ENCODE assay signal across 1 cellular context in the genomic region with DNA sequence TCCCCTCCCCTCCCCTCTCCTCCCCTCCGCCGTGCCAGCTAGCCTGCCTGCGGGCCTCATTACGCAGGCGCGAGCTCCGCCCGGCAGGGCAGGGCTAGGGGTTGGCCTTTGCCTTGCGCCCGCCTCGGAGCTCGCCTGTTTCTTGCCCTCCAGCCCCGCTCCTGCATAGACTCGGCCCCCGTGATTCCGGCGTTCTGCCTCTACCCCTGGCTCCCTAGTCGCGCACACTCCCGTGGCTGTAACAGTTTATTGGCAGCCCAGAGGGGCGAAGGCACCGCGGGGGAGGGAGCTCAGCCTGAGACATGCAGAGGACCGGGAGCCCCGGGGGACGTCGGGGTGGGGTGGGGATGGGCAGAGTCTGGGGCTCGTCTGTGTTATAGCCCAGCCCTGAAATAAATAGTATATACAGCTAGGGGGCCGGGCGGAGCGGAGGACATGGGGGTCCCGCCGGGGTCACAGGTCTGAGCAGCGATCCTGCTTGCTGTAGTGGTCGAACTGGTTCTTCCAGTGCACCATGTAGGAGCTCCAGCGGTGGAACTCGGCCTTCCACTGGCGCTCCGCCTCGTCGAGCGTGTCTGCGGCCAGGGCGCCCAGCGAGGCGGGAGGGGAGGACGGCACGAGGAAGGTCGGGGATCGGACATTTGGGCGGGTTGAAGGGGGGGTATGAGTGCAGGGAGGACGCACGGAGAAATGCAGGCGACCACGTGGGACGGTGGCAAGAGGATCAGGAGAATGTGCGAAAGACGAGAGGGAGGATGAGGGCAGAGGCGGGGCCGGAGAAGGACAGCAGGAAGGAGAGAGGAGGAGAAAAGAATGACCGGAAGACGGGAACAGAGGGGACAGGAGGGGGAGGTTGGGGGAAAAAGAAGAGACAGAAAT.
A peak's percentile ranks its signal among the peaks of the same experiment; 100 is the strongest.
TF ChIP-seq lines count a peak whose summit lies in the region.

No MANE protein-coding gene starts in this region.

TF ChIP-seq in K562, 482 proteins besides CTCF, POLR2A, EP300 and RAD21 (continued from another document and continues in another):
- peak; percentile 100 for TF ChIP-seq MGA (IDR thresholded peaks at IDR 0.05)
- TF ChIP-seq REST (CRISPR knock-in tag; IDR thresholded peaks at IDR 0.05; ENCODE audit: low read depth), result no peak
- peak; percentile 97 for TF ChIP-seq THRB (CRISPR knock-in tag; conservative IDR thresholded peaks at IDR 0.05)
- no peak for TF ChIP-seq SMAD3 (CRISPR knock-in tag; conservative IDR thresholded peaks at IDR 0.05)
- TF ChIP-seq ZNF75A (CRISPR knock-in tag; IDR thresholded peaks at IDR 0.05), result no peak
- peak; percentile 70 for TF ChIP-seq DMBX1 (CRISPR knock-in tag; IDR thresholded peaks at IDR 0.05; ENCODE audit: borderline replicate concordance)
- TF ChIP-seq, protein P1, sequence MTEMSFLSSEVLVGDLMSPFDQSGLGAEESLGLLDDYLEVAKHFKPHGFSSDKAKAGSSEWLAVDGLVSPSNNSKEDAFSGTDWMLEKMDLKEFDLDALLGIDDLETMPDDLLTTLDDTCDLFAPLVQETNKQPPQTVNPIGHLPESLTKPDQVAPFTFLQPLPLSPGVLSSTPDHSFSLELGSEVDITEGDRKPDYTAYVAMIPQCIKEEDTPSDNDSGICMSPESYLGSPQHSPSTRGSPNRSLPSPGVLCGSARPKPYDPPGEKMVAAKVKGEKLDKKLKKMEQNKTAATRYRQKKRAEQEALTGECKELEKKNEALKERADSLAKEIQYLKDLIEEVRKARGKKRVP (CRISPR knock-in tag; IDR thresholded peaks at IDR 0.05), result peak; percentile 54; the same call in 1 of the 2 replicates
- no peak for TF ChIP-seq CBFA2T2 (conservative IDR thresholded peaks at IDR 0.05)
- TF ChIP-seq, protein P2, sequence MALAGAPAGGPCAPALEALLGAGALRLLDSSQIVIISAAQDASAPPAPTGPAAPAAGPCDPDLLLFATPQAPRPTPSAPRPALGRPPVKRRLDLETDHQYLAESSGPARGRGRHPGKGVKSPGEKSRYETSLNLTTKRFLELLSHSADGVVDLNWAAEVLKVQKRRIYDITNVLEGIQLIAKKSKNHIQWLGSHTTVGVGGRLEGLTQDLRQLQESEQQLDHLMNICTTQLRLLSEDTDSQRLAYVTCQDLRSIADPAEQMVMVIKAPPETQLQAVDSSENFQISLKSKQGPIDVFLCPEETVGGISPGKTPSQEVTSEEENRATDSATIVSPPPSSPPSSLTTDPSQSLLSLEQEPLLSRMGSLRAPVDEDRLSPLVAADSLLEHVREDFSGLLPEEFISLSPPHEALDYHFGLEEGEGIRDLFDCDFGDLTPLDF (CRISPR knock-in tag; IDR thresholded peaks at IDR 0.05), result no peak; the same call in 1 of the 2 replicates
- no peak for TF ChIP-seq ZFP1 (CRISPR knock-in tag; IDR thresholded peaks at IDR 0.05)
- TF ChIP-seq HMGN3 (IDR thresholded peaks at IDR 0.05; ENCODE audit: borderline replicate concordance, extremely low read depth, insufficient read length, low read depth, low read length), result no peak
- TF ChIP-seq ZNF583 (CRISPR knock-in tag; IDR thresholded peaks at IDR 0.05), result peak; percentile 16; the same call in 1 of the 2 replicates
- TF ChIP-seq ZNF354B (CRISPR knock-in tag; IDR thresholded peaks at IDR 0.05), result no peak
- peak; percentile 24; the same call in 1 of the 2 replicates for TF ChIP-seq GMEB1 (CRISPR knock-in tag; IDR thresholded peaks at IDR 0.05)
- no peak for TF ChIP-seq ZZZ3 (IDR thresholded peaks at IDR 0.05)
- TF ChIP-seq NCOR1 (IDR thresholded peaks at IDR 0.05), result peak; percentile 54; the same call in 1 of the 2 replicates
- TF ChIP-seq ELK1 (CRISPR knock-in tag; IDR thresholded peaks at IDR 0.05), result no peak
- TF ChIP-seq EHMT2 (IDR thresholded peaks at IDR 0.05), result peak; percentile 84
- no peak for TF ChIP-seq EWSR1 (IDR thresholded peaks at IDR 0.05; ENCODE audit: borderline replicate concordance, low read depth, partially characterized antibody)
- TF ChIP-seq DNMT1 (IDR thresholded peaks at IDR 0.05), result no peak
- TF ChIP-seq ELF4 (CRISPR knock-in tag; IDR thresholded peaks at IDR 0.05), result peak; percentile 97
- no peak for TF ChIP-seq ZNF398 (CRISPR knock-in tag; IDR thresholded peaks at IDR 0.05)
- TF ChIP-seq NFIC (IDR thresholded peaks at IDR 0.05), result peak; percentile 41; the same call in 1 of the 2 replicates
